In genomic region chr1:193066606-193067005, GRCh38 we compare ENCODE assay signal across 18 cellular contexts. TPM values are rescaled to one million over a fixed set of nuclear protein-coding genes. Genes with fewer than 3 reads are reported as not detected.
DNase-seq lines count a peak whose midpoint lies in the region; ATAC-seq and TF ChIP-seq lines count a peak whose summit lies in the region.
"Had no signal": no experiment of that assay in that cellular context is flagged by ENCODE, and none has a peak within 500 bp of the region (broad histone marks: within the 10 kb centered on the region; RNA-seq: fewer than 3 reads in every experiment).

No MANE protein-coding gene starts in this region.

- peak overlapping the region; percentile 46 for H3K4me3 ChIP-seq in GM06990 (replicated peaks; ENCODE audit: low read depth, low read length)
- H3K4me3 ChIP-seq: thyroid gland had no signal

- H3K36me3 ChIP-seq in GM06990 (ENCODE audit: control insufficient read depth, insufficient read depth, low read length), result peaks cover 3% of the 10 kb centered on the region
- H3K36me3 ChIP-seq: thyroid gland had no signal

- H3K27me3 ChIP-seq in GM06990 (replicated peaks; ENCODE audit: control insufficient read depth, insufficient read depth, low read length), result no peaks in the 10 kb centered on the region
- H3K27me3 ChIP-seq: BE2C, thyroid gland had no signal

- no peak for DNase-seq in GM06990 (ENCODE audit: extremely low read depth, insufficient read length)
- DNase-seq in OCI-M1 (lab: John Stamatoyannopoulos, UW), result peak; percentile 64
- DNase-seq in left colon, result no peak
- DNase-seq in hepatic stellate cell (ENCODE audit: low spot score), result no peak
- no peak for DNase-seq in AG20443 (ENCODE audit: low spot score)
- DNase-seq in retina, result no peak
- no peak for DNase-seq in sciatic nerve (ENCODE audit: low spot score)
- DNase-seq: activated CD8-positive, alpha-beta memory T cell treated with anti-CD3 and anti-CD28 coated beads, Interleukin-2, amount 50 U/mL, for 48 hours; activated naive CD4-positive, alpha-beta T cell treated with anti-CD3 and anti-CD28 coated beads, Interleukin-2, amount 10 ng/mL, durations not matched to agents 7 days and 5 days; BE2C; GF-D8; left ventricle myocardium superior; MM.1S; NCI-H187 treated with DMSO at 0.1 percent for 48 hours; small intestine; T-cell; thyroid gland had no signal

- intact Hi-C loops in left colon (cut with DNase I, micrococcal nuclease), result no loop called here
- intact Hi-C loops in sciatic nerve (cut with DNase I), result no loop called here

- peak; percentile 43 for ATAC-seq in GM19455 (IDR thresholded peaks at IDR 0.05; ENCODE audit: unreplicated experiment)
- ATAC-seq in left colon, result peak; percentile 52
- ATAC-seq in sciatic nerve, result no peak
- ATAC-seq: left ventricle myocardium superior, T-cell had no signal

- no peak for TF ChIP-seq CTCF in GM06990 (IDR thresholded peaks at IDR 0.05; ENCODE audit: insufficient read depth, low read length, poor library complexity, severe bottlenecking)

RNA-seq across cellular contexts. Expression of gene RO60, which starts 7.2 kb away (rescaled TPM):
- total RNA-seq in left colon, result 10 to 100 TPM; 36.4 to 47.2 TPM
- 84.8 TPM for total RNA-seq in sciatic nerve

RNA-seq across cellular contexts. Expression of gene UCHL5, which starts 7.4 kb away (rescaled TPM):
- total RNA-seq in left colon (10 to 100 TPM; 27.5 to 28.2 TPM), sciatic nerve (34.0 TPM)

RNA-seq across cellular contexts. Expression of gene GLRX2, which starts 38.6 kb away (rescaled TPM):
- total RNA-seq in left colon, result 10 to 100 TPM; 19.5 to 25.3 TPM
- total RNA-seq in sciatic nerve, result 16.0 TPM

RNA-seq across cellular contexts. Expression of gene CDC73, which starts 55.2 kb away (rescaled TPM):
- total RNA-seq in left colon (10 to 100 TPM; 44.8 to 46.2 TPM), sciatic nerve (83.1 TPM)
